In the genomic region with DNA sequence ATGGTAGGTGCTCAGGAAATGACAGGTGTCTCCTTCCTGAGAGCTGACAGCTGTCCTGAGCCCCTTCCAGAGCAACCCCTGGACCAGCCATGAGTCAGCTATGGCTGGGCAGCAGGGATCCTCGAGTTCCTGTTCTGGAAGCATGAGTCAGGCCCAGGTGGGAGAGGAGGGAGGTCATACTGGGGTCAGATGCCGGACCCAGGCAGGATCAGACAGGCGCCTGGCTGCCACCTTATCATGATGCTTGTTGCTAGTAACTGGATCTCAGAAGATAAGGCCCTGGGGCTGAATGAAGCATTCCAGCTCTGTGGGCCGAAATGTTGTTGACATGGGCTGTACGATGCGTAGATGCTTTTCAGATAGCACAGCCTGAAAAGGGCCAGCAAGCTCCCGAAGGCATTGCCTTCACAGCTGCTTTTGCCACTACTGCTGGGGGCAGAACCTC, we compare ENCODE assay signal across 1 cellular context.
TF ChIP-seq lines count a peak whose summit lies in the region.

No MANE protein-coding gene starts in this region.

TF ChIP-seq in SK-N-SH, 30 proteins besides CTCF, POLR2A, EP300 and RAD21 (continued from another document):
- TF ChIP-seq, protein P1, sequence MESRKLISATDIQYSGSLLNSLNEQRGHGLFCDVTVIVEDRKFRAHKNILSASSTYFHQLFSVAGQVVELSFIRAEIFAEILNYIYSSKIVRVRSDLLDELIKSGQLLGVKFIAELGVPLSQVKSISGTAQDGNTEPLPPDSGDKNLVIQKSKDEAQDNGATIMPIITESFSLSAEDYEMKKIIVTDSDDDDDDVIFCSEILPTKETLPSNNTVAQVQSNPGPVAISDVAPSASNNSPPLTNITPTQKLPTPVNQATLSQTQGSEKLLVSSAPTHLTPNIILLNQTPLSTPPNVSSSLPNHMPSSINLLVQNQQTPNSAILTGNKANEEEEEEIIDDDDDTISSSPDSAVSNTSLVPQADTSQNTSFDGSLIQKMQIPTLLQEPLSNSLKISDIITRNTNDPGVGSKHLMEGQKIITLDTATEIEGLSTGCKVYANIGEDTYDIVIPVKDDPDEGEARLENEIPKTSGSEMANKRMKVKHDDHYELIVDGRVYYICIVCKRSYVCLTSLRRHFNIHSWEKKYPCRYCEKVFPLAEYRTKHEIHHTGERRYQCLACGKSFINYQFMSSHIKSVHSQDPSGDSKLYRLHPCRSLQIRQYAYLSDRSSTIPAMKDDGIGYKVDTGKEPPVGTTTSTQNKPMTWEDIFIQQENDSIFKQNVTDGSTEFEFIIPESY (IDR thresholded peaks at IDR 0.05; ENCODE audit: borderline replicate concordance, low read depth) = no peak
- TF ChIP-seq, protein P2, sequence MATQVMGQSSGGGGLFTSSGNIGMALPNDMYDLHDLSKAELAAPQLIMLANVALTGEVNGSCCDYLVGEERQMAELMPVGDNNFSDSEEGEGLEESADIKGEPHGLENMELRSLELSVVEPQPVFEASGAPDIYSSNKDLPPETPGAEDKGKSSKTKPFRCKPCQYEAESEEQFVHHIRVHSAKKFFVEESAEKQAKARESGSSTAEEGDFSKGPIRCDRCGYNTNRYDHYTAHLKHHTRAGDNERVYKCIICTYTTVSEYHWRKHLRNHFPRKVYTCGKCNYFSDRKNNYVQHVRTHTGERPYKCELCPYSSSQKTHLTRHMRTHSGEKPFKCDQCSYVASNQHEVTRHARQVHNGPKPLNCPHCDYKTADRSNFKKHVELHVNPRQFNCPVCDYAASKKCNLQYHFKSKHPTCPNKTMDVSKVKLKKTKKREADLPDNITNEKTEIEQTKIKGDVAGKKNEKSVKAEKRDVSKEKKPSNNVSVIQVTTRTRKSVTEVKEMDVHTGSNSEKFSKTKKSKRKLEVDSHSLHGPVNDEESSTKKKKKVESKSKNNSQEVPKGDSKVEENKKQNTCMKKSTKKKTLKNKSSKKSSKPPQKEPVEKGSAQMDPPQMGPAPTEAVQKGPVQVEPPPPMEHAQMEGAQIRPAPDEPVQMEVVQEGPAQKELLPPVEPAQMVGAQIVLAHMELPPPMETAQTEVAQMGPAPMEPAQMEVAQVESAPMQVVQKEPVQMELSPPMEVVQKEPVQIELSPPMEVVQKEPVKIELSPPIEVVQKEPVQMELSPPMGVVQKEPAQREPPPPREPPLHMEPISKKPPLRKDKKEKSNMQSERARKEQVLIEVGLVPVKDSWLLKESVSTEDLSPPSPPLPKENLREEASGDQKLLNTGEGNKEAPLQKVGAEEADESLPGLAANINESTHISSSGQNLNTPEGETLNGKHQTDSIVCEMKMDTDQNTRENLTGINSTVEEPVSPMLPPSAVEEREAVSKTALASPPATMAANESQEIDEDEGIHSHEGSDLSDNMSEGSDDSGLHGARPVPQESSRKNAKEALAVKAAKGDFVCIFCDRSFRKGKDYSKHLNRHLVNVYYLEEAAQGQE (IDR thresholded peaks at IDR 0.05; ENCODE audit: low read depth, low read length) = no peak
- TF ChIP-seq CHD2 (IDR thresholded peaks at IDR 0.05; ENCODE audit: low read length, partially characterized antibody) = peak; percentile 74
- TF ChIP-seq ELF1 (IDR thresholded peaks at IDR 0.05) = no peak
- TF ChIP-seq TCF12 (IDR thresholded peaks at IDR 0.05) = peak; percentile 94
- peak; percentile 94 for TF ChIP-seq FOXJ3 (CRISPR knock-in tag; IDR thresholded peaks at IDR 0.05)
- TF ChIP-seq NRF1 (IDR thresholded peaks at IDR 0.05; ENCODE audit: low read depth, low read length) = no peak
- TF ChIP-seq TEAD4 (IDR thresholded peaks at IDR 0.05; ENCODE audit: borderline replicate concordance, insufficient read depth) = peak; percentile 44
- TF ChIP-seq GATA2 (CRISPR knock-in tag; IDR thresholded peaks at IDR 0.05) = peak; percentile 98
- no peak; the same call in 1 of the 2 replicates for TF ChIP-seq MXI1 (IDR thresholded peaks at IDR 0.05; ENCODE audit: low read depth, low read length)
- TF ChIP-seq RXRA (IDR thresholded peaks at IDR 0.05; ENCODE audit: borderline replicate concordance, low read depth) = peak; percentile 98; the same call in 1 of the 2 replicates
- no peak for TF ChIP-seq RFX5 (IDR thresholded peaks at IDR 0.05; ENCODE audit: low read length)
- no peak; the same call in 1 of the 2 replicates for TF ChIP-seq JUND (IDR thresholded peaks at IDR 0.05)
- no peak for TF ChIP-seq YY1 (IDR thresholded peaks at IDR 0.05; ENCODE audit: low read depth)
- TF ChIP-seq, protein P3, sequence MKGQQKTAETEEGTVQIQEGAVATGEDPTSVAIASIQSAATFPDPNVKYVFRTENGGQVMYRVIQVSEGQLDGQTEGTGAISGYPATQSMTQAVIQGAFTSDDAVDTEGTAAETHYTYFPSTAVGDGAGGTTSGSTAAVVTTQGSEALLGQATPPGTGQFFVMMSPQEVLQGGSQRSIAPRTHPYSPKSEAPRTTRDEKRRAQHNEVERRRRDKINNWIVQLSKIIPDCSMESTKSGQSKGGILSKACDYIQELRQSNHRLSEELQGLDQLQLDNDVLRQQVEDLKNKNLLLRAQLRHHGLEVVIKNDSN (IDR thresholded peaks at IDR 0.05; ENCODE audit: borderline replicate concordance, low read depth) = no peak
